ENCODE assay signal across 1 cellular context in genomic region chr2:226185613-226186211, GRCh38.
A peak's percentile ranks its signal among the peaks of the same experiment; 100 is the strongest.
TF ChIP-seq lines count a peak whose summit lies in the region.

No MANE protein-coding gene starts in this region.

TF ChIP-seq in IMR-90, 13 proteins besides CTCF, POLR2A, EP300 and RAD21 (continued from another document):
- TF ChIP-seq USF2 (IDR thresholded peaks at IDR 0.05; ENCODE audit: low read depth, low read length): no peak
- peak; percentile 35; the same call in 1 of the 2 replicates for TF ChIP-seq MAFK (IDR thresholded peaks at IDR 0.05; ENCODE audit: low read depth, low read length)
- TF ChIP-seq RFX5 (IDR thresholded peaks at IDR 0.05; ENCODE audit: low read depth, low read length): no peak
- no peak for TF ChIP-seq MAZ (IDR thresholded peaks at IDR 0.05; ENCODE audit: borderline replicate concordance, low read depth, low read length)
